In genomic region chr4:113924706-113925105, GRCh38 we compare ENCODE assay signal across 9 cellular contexts. TPM values are rescaled to one million over a fixed set of nuclear protein-coding genes. Genes with fewer than 3 reads are reported as not detected.
DNase-seq lines count a peak whose midpoint lies in the region; FAIRE-seq and TF ChIP-seq lines count a peak whose summit lies in the region.
"Not testable (repeated sequence)": the region's sequence is repeated elsewhere in the genome, so short reads cannot be mapped to it uniquely, and the experiment has no call there.
"Had no signal": no experiment of that assay in that cellular context is flagged by ENCODE, and none has a peak within 500 bp of the region (broad histone marks: within the 10 kb centered on the region; RNA-seq: fewer than 3 reads in every experiment).

No MANE protein-coding gene starts in this region.

- H3K4me1 Mint-ChIP-seq in endothelial cell (ENCODE audit: unreplicated experiment), result not testable (repeated sequence)
- H3K4me1 Mint-ChIP-seq in osteocyte (ENCODE audit: unreplicated experiment), result peaks cover 49% of the 10 kb centered on the region

- peak; percentile 64 for FAIRE-seq in keratinocyte (lab: Jason Lieb, UNC)

- not testable (repeated sequence) for H3K27me3 Mint-ChIP-seq in endothelial cell (ENCODE audit: unreplicated experiment); osteocyte (ENCODE audit: unreplicated experiment)

- H3K4me2 ChIP-seq in mammary epithelial cell (ENCODE audit: insufficient read depth, low read depth, low read length); keratinocyte (ENCODE audit: control insufficient read depth, extremely low read depth, insufficient read depth, low read depth, low read length): not testable (repeated sequence)

- TF ChIP-seq CTCF in mammary epithelial cell (conservative IDR thresholded peaks at IDR 0.05 in 1 of 2, IDR thresholded peaks at IDR 0.05 in 1 of 2; ENCODE audit: extremely low read depth in 1 of 2, insufficient read depth in 1 of 2, low read depth in 1 of 2, low read length in 2 of 2); endothelial cell (IDR thresholded peaks at IDR 0.05; ENCODE audit: unreplicated experiment); keratinocyte (optimal IDR thresholded peaks at IDR 0.05 in 1 of 3, IDR thresholded peaks at IDR 0.05 in 1 of 3, conservative IDR thresholded peaks at IDR 0.05 in 1 of 3; ENCODE audit: extremely low read depth in 1 of 3, insufficient read depth in 2 of 3, low read length in 3 of 3); osteocyte (IDR thresholded peaks at IDR 0.05): not testable (repeated sequence)

- BruUV-seq in mammary epithelial cell (replicated peaks; lab: Mats Ljungman, UMichigan), result not testable (repeated sequence)

- not testable (repeated sequence) for H3K4me1 ChIP-seq in mammary epithelial cell (ENCODE audit: insufficient read depth, low read length); keratinocyte (ENCODE audit: control insufficient read depth, extremely low read depth, insufficient read depth, low read length)

- H4K20me1 ChIP-seq in mammary epithelial cell (ENCODE audit: insufficient read depth, low read length); keratinocyte (ENCODE audit: control insufficient read depth, extremely low read depth, insufficient read depth, low read length): not testable (repeated sequence)

- not testable (repeated sequence) for H3K36me3 Mint-ChIP-seq in endothelial cell (ENCODE audit: low read depth, unreplicated experiment); osteocyte (ENCODE audit: unreplicated experiment)

- H3K9me1 ChIP-seq in keratinocyte (ENCODE audit: control insufficient read depth, extremely low read depth, insufficient read depth, low read length), result not testable (repeated sequence)

- H3K9ac ChIP-seq in mammary epithelial cell (ENCODE audit: insufficient read depth, low read length); keratinocyte (ENCODE audit: control insufficient read depth, extremely low read depth, insufficient read depth, low read length): not testable (repeated sequence)

- H3K36me3 ChIP-seq in mammary epithelial cell (ENCODE audit: insufficient read depth, low read length); keratinocyte (ENCODE audit: control insufficient read depth in 2 of 2, extremely low read depth in 1 of 2, insufficient read depth in 2 of 2, low read length in 2 of 2): not testable (repeated sequence)

- 96% methylated on average over 2 of the region's 4 CpGs for WGBS in mammary epithelial cell (ENCODE audit: low coverage, missing lambda C conversion rate)

- H3K27me3 ChIP-seq in mammary epithelial cell (ENCODE audit: insufficient read depth, low read length); keratinocyte (ENCODE audit: control insufficient read depth, extremely low read depth, insufficient read depth, low read length): not testable (repeated sequence)

- dilution Hi-C loops in mammary epithelial cell (cut with HindIII; ENCODE audit: low sequenced_read_pairs); keratinocyte (cut with MboI; ENCODE audit: extremely low pct_ligation_motif_present, low sequenced_read_pairs): not testable (repeated sequence)

- not testable (repeated sequence) for H3K27ac ChIP-seq in mammary epithelial cell (ENCODE audit: insufficient read depth, low read depth, low read length); keratinocyte (ENCODE audit: control insufficient read depth, insufficient read depth, low read length)
- H3K27ac ChIP-seq in epithelial cell of prostate, result peak overlapping the region; percentile 25

- in situ Hi-C loops in mammary epithelial cell (cut with MboI; ENCODE audit: low sequenced_read_pairs in 2 of 2), result not testable (repeated sequence)

- CTCF ChIA-PET in mammary epithelial cell (lab: Charles Lee; ENCODE audit: low non-redundant PET), result not testable (repeated sequence)

- H3K4me3 Mint-ChIP-seq in endothelial cell (ENCODE audit: unreplicated experiment); osteocyte (ENCODE audit: unreplicated experiment): not testable (repeated sequence)

- H3K9me3 Mint-ChIP-seq in endothelial cell (ENCODE audit: unreplicated experiment); osteocyte (ENCODE audit: unreplicated experiment): not testable (repeated sequence)

- H3K27ac Mint-ChIP-seq in endothelial cell (ENCODE audit: unreplicated experiment), result peak overlapping the region; percentile 24
- peak overlapping the region; percentile 69 for H3K27ac Mint-ChIP-seq in osteocyte (ENCODE audit: unreplicated experiment)

- H3K79me2 ChIP-seq in mammary epithelial cell (ENCODE audit: insufficient read depth, low read length), result peaks cover 22% of the 10 kb centered on the region
- H3K79me2 ChIP-seq in keratinocyte (ENCODE audit: control insufficient read depth, insufficient read depth, low read length), result not testable (repeated sequence)

- not testable (repeated sequence) for H3K4me3 ChIP-seq in mammary epithelial cell (replicated peaks in 1 of 3; ENCODE audit: insufficient read depth in 1 of 3, low read depth in 2 of 3, low read length in 3 of 3); keratinocyte (ENCODE audit: control insufficient read depth in 2 of 3, extremely low read depth in 1 of 3, insufficient read depth in 2 of 3, low read depth in 1 of 3, low read length in 3 of 3)

- not testable (repeated sequence) for H2AFZ ChIP-seq in mammary epithelial cell (ENCODE audit: low read depth, low read length); keratinocyte (ENCODE audit: control insufficient read depth, low read length)

- peak; percentile 59 for DNase-seq in mammary epithelial cell
- not testable (repeated sequence) for DNase-seq in endothelial cell (ENCODE audit: low spot score); epithelial cell of prostate (ENCODE audit: low read depth, low spot score); keratinocyte (ENCODE audit: low read depth, low spot score); osteocyte (ENCODE audit: extremely low spot score, unreplicated experiment)

- intact Hi-C loops in mammary epithelial cell (cut with micrococcal nuclease), result not testable (repeated sequence)

- H3K9me3 ChIP-seq in mammary epithelial cell (replicated peaks; ENCODE audit: insufficient read depth, low read length); keratinocyte (ENCODE audit: control insufficient read depth, low read depth, low read length): not testable (repeated sequence)

RNA-seq across cellular contexts. Expression of gene ARSJ, which starts 54.7 kb away (rescaled TPM):
- 10 to 100 TPM; 35.8 to 39.8 TPM for total RNA-seq in mammary epithelial cell
- polyA plus RNA-seq in mammary epithelial cell, result 11.3 TPM
- 19.7 TPM for polyA minus RNA-seq in mammary epithelial cell
- total RNA-seq in endothelial cell (ENCODE audit: unreplicated experiment), result 11.2 TPM
- polyA plus RNA-seq in keratinocyte, result 11.5 to 15.7 TPM (median 13.8 TPM) in 3 replicates
- polyA plus RNA-seq in keratinocyte (2011; ENCODE audit: low read depth), result 2.1 TPM
- polyA plus RNA-seq in keratinocyte (2011; cell fraction: cytosol; rRNA removed), result 6.3 and 9.0 TPM in 2 replicates
- 21.0 and 23.7 TPM in 2 replicates for polyA plus RNA-seq in keratinocyte (2011; cell fraction: nucleus; rRNA removed)
- 3.8 and 11.3 TPM in 2 replicates for polyA plus RNA-seq in keratinocyte (2012; ENCODE audit: low replicate concordance)
- 10.3 to 16.2 TPM (median 15.2 TPM) in 3 replicates for polyA minus RNA-seq in keratinocyte
- polyA minus RNA-seq in keratinocyte (2011; cell fraction: cytosol; rRNA and poly(A)+ RNA removed), result 10.7 TPM
- polyA minus RNA-seq in keratinocyte (2011; cell fraction: nucleus; rRNA and poly(A)+ RNA removed), result 24.1 and 43.1 TPM in 2 replicates
- 61.7 and 63.3 TPM in 2 replicates for total RNA-seq in osteocyte
- total RNA-seq: CD4-positive, CD25-positive, alpha-beta regulatory T cell; CD8-positive, alpha-beta memory T cell; G401 had no signal
- polyA plus RNA-seq: CD14-positive monocyte; CD4-positive, CD25-positive, alpha-beta regulatory T cell had no signal
